Comparison of ENCODE assay signal across 8 cellular contexts in genomic region chr18:25561923-25562322, GRCh38.
DNase-seq lines count a peak whose midpoint lies in the region; ATAC-seq and TF ChIP-seq lines count a peak whose summit lies in the region.

No MANE protein-coding gene starts in this region.

- no peak overlapping the region for H2AFZ ChIP-seq in PC-3 (ENCODE audit: low read length)

- H3K4me1 ChIP-seq in PC-3 (ENCODE audit: insufficient read depth, low read length): no peaks in the 10 kb centered on the region
- no peaks in the 10 kb centered on the region for H3K4me1 ChIP-seq in prostate gland (replicated peaks)
- H3K4me1 ChIP-seq in stomach: no peaks in the 10 kb centered on the region

- H3K79me2 ChIP-seq in PC-3 (ENCODE audit: low read length): no peaks in the 10 kb centered on the region

- TF ChIP-seq CTCF in AG04449 (IDR thresholded peaks at IDR 0.05; ENCODE audit: insufficient read depth, low read length, missing control alignments) (peak; percentile 13), GM12864 (IDR thresholded peaks at IDR 0.05; ENCODE audit: low read depth, low read length, missing control alignments) (peak; percentile 31), PC-3 (conservative IDR thresholded peaks at IDR 0.05; ENCODE audit: low read depth, low read length) (peak; percentile 37; the same call in 1 of the 2 replicates), fibroblast of the aortic adventitia (IDR thresholded peaks at IDR 0.05; ENCODE audit: insufficient read depth, low read length) (peak; percentile 29), prostate gland (IDR thresholded peaks at IDR 0.05) (no peak), stomach (IDR thresholded peaks at IDR 0.05) (peak in 1 of 7 experiments; percentile 34)

- TF ChIP-seq POLR2A in prostate gland (IDR thresholded peaks at IDR 0.05) (no peak), stomach (IDR thresholded peaks at IDR 0.05) (no peak)

- CTCF ChIA-PET in AG04449 (lab: Yijun Ruan, JAX): no interaction called here
- CTCF ChIA-PET in PC-3 (lab: Charles Lee): no interaction called here

- POLR2A ChIA-PET in AG04449 (lab: Yijun Ruan, JAX): no interaction called here
- POLR2A ChIA-PET in PC-3 (lab: Charles Lee; ENCODE audit: unreplicated experiment): no interaction called here

- WGBS in prostate gland: 77% methylated on average over 6 of the region's 6 CpGs
- 55 to 72% (median 60%) methylated on average over 6 of the region's 6 CpGs for WGBS in stomach, 5 donors

- H3K27me3 ChIP-seq in PC-3 (ENCODE audit: low read length): peaks cover 47% of the 10 kb centered on the region
- no peaks in the 10 kb centered on the region for H3K27me3 ChIP-seq in prostate gland (replicated peaks; ENCODE audit: insufficient read depth)
- H3K27me3 ChIP-seq in stomach: no peaks in the 10 kb centered on the region

- H3F3A ChIP-seq in PC-3 (ENCODE audit: low read length, unreplicated experiment): no peaks in the 10 kb centered on the region

- no peak overlapping the region for H3K27ac ChIP-seq in PC-3 (ENCODE audit: low read length)
- no peak overlapping the region for H3K27ac ChIP-seq in prostate gland
- no peak overlapping the region for H3K27ac ChIP-seq in stomach
- H3K27ac ChIP-seq in caudate nucleus (ENCODE audit: low read depth, low read length): no peak overlapping the region

- no peak overlapping the region for H3K4me2 ChIP-seq in PC-3 (ENCODE audit: low read length)

- ATAC-seq in PC-3: no peak
- no peak for ATAC-seq in HG03196 (IDR thresholded peaks at IDR 0.05; ENCODE audit: unreplicated experiment)

- H4K20me1 ChIP-seq in PC-3 (ENCODE audit: low read length): no peaks in the 10 kb centered on the region

- no peaks in the 10 kb centered on the region for H3K9me3 ChIP-seq in PC-3 (ENCODE audit: low read length)
- H3K9me3 ChIP-seq in prostate gland: no peaks in the 10 kb centered on the region
- no peaks in the 10 kb centered on the region for H3K9me3 ChIP-seq in stomach

- no peaks in the 10 kb centered on the region for H3K9me2 ChIP-seq in PC-3 (replicated peaks; ENCODE audit: low read length)

- H3K4me3 ChIP-seq in AG04449 (ENCODE audit: low read depth, low read length) (no peak overlapping the region), GM12864 (ENCODE audit: low read depth, low read length) (no peak overlapping the region), PC-3 (ENCODE audit: low read length) (no peak overlapping the region), fibroblast of the aortic adventitia (ENCODE audit: low read depth, low read length) (no peak overlapping the region), prostate gland (no peak overlapping the region), stomach (no peak overlapping the region)

- intact Hi-C loops in PC-3 (cut with micrococcal nuclease) (no loop called here), prostate gland (cut with DNase I) (no loop called here), stomach (cut with DNase I; ENCODE audit: low total_unique reads) (no loop called here)

- no peak overlapping the region for H3K9ac ChIP-seq in PC-3 (ENCODE audit: low read length)

- no TSS peak for BruUV-seq in PC-3 (replicated peaks; lab: Mats Ljungman, UMichigan)

- DNase-seq in AG04449 (ENCODE audit: low read depth, low spot score) (no peak), GM12864 (ENCODE audit: low read depth) (no peak), PC-3 (peak; percentile 31), fibroblast of the aortic adventitia (ENCODE audit: low read depth) (peak; percentile 11), prostate gland (ENCODE audit: low spot score) (no peak), stomach (no peak), caudate nucleus (lab: John Stamatoyannopoulos, UW) (no peak)

- no peak for TF ChIP-seq EP300 in stomach (IDR thresholded peaks at IDR 0.05)

- H3K36me3 ChIP-seq in PC-3 (ENCODE audit: low read depth, low read length): no peaks in the 10 kb centered on the region
- H3K36me3 ChIP-seq in prostate gland: no peaks in the 10 kb centered on the region
- no peaks in the 10 kb centered on the region for H3K36me3 ChIP-seq in stomach

Comparison
In these comparisons a context has a peak if more than half of its experiments do, and no peak if none do; other contexts are left out.
1. DNase-seq: peak in PC-3 (single experiment) and fibroblast of the aortic adventitia (single experiment); none in AG04449 (single experiment), GM12864 (single experiment), prostate gland (single experiment), stomach (single experiment) and caudate nucleus (0 of 61).
2. CTCF ChIP-seq: peak in AG04449 (single experiment), GM12864 (single experiment), PC-3 (single experiment) and fibroblast of the aortic adventitia (single experiment); none in prostate gland (0 of 4).